ENCODE assay signal across 25 cellular contexts in genomic region chr5:156716981-156717380, GRCh38.
A peak's percentile ranks its signal among the peaks of the same experiment; 100 is the strongest.
DNase-seq lines count a peak whose midpoint lies in the region; ATAC-seq, FAIRE-seq and TF ChIP-seq lines count a peak whose summit lies in the region.
"Had no signal": no experiment of that assay in that cellular context is flagged by ENCODE, and none has a peak within 500 bp of the region (broad histone marks: within the 10 kb centered on the region; RNA-seq: fewer than 3 reads in every experiment).

No MANE protein-coding gene starts in this region.

- TF ChIP-seq CTCF in D721Med (IDR thresholded peaks at IDR 0.05; ENCODE audit: insufficient read depth, missing control alignments) (no peak), WTC11 (IDR thresholded peaks at IDR 0.05) (no peak), thyroid gland (IDR thresholded peaks at IDR 0.05) (no peak), GM13976 (IDR thresholded peaks at IDR 0.05; ENCODE audit: borderline replicate concordance, control extremely low read depth, extremely low read depth, insufficient read depth, missing control alignments) (no peak)

- no peak for TF ChIP-seq POLR2A in thyroid gland (IDR thresholded peaks at IDR 0.05)

- H3K36me3 Mint-ChIP-seq in WTC11: no peaks in the 10 kb centered on the region
- no peaks in the 10 kb centered on the region for H3K36me3 Mint-ChIP-seq in activated CD4-positive, alpha-beta T cell treated with anti-CD3 and anti-CD28 coated beads, Interleukin-2, amount 10 ng/mL, durations not matched to agents 24 days and 14 days (ENCODE audit: low read depth)
- H3K36me3 Mint-ChIP-seq: CD4-positive, alpha-beta memory T cell had no signal

- H3K36me3 ChIP-seq in HUES64 (ENCODE audit: insufficient read depth, low read length): no peaks in the 10 kb centered on the region
- no peaks in the 10 kb centered on the region for H3K36me3 ChIP-seq in mesendoderm (ENCODE audit: control insufficient read depth, insufficient read depth, low read length)
- no peaks in the 10 kb centered on the region for H3K36me3 ChIP-seq in thyroid gland
- H3K36me3 ChIP-seq: BE2C had no signal

- no peak overlapping the region for H3K4me2 ChIP-seq in mesendoderm (ENCODE audit: low read length)
- H3K4me2 ChIP-seq: A549 had no signal

- 0 out of 2 replicates have a peak overlapping the region, but pooled peaks have one; percentile 3 for H3K27ac Mint-ChIP-seq in WTC11
- H3K27ac Mint-ChIP-seq in activated CD4-positive, alpha-beta T cell treated with anti-CD3 and anti-CD28 coated beads, Interleukin-2, amount 10 ng/mL, durations not matched to agents 24 days and 14 days: no peak overlapping the region
- H3K27ac Mint-ChIP-seq: CD4-positive, alpha-beta memory T cell had no signal

- H3K4ac ChIP-seq in mesendoderm (ENCODE audit: low read depth, low read length): no peak overlapping the region

- no peak for DNase-seq in D721Med (ENCODE audit: insufficient read length, low spot score)
- no peak for DNase-seq in WTC11 (ENCODE audit: low spot score)
- DNase-seq in mesendoderm: peak; percentile 25
- DNase-seq in thyroid gland: no peak
- no peak for DNase-seq in activated CD4-positive, alpha-beta T cell treated with anti-CD3 and anti-CD28 coated beads, Interleukin-2, amount 10 ng/mL, durations not matched to agents 24 days and 14 days
- DNase-seq in GM13976 (ENCODE audit: low spot score): no peak
- DNase-seq: 8988T; ACHN; AML-193; BE2C; C1 segment of cervical spinal cord; Calu3; CD4-positive, alpha-beta memory T cell; COR-L47; DMS153; DND-41; GOT3; H7 had no signal

- no peak overlapping the region for H3K56ac ChIP-seq in mesendoderm (ENCODE audit: low read length)

- 0 out of 2 replicates have a peak overlapping the region, but pooled peaks have one; percentile 9 for H3K27ac ChIP-seq in HUES64 (ENCODE audit: low read depth, low read length)
- no peak overlapping the region for H3K27ac ChIP-seq in mesendoderm (ENCODE audit: low read depth, low read length)
- H3K27ac ChIP-seq in thyroid gland: no peak overlapping the region
- H3K27ac ChIP-seq: A549 had no signal

- H3K27me3 Mint-ChIP-seq in WTC11 (ENCODE audit: low read depth): no peaks in the 10 kb centered on the region
- peaks cover 12% of the 10 kb centered on the region for H3K27me3 Mint-ChIP-seq in activated CD4-positive, alpha-beta T cell treated with anti-CD3 and anti-CD28 coated beads, Interleukin-2, amount 10 ng/mL, durations not matched to agents 24 days and 14 days

- peaks cover 3% of the 10 kb centered on the region; the same call in 1 of the 2 replicates for H3K9me3 Mint-ChIP-seq in WTC11
- H3K9me3 Mint-ChIP-seq in activated CD4-positive, alpha-beta T cell treated with anti-CD3 and anti-CD28 coated beads, Interleukin-2, amount 10 ng/mL, durations not matched to agents 24 days and 14 days: no peaks in the 10 kb centered on the region
- H3K9me3 Mint-ChIP-seq: CD4-positive, alpha-beta memory T cell had no signal

- no peaks in the 10 kb centered on the region for H3K79me2 ChIP-seq in mesendoderm (ENCODE audit: control insufficient read depth, insufficient read depth, low read length)

- H3K4me1 Mint-ChIP-seq in WTC11: peaks cover 44% of the 10 kb centered on the region
- no peaks in the 10 kb centered on the region for H3K4me1 Mint-ChIP-seq in activated CD4-positive, alpha-beta T cell treated with anti-CD3 and anti-CD28 coated beads, Interleukin-2, amount 10 ng/mL, durations not matched to agents 24 days and 14 days
- H3K4me1 Mint-ChIP-seq: CD4-positive, alpha-beta memory T cell had no signal

- H3K79me1 ChIP-seq in mesendoderm (ENCODE audit: low read length): no peaks in the 10 kb centered on the region

- no peak overlapping the region for H2BK5ac ChIP-seq in mesendoderm (ENCODE audit: low read length)

- no peak overlapping the region for H2BK120ac ChIP-seq in mesendoderm (ENCODE audit: low read depth, low read length)

- H3K9me3 ChIP-seq in HUES64 (ENCODE audit: insufficient read depth, low read depth, low read length): no peaks in the 10 kb centered on the region
- no peaks in the 10 kb centered on the region for H3K9me3 ChIP-seq in thyroid gland
- H3K9me3 ChIP-seq: A549, BE2C had no signal

- H3K4me3 ChIP-seq in HUES64 (ENCODE audit: low read length) (no peak overlapping the region), mesendoderm (ENCODE audit: low read length) (no peak overlapping the region), thyroid gland (replicated peaks in 1 of 3) (no peak overlapping the region)
- H3K4me3 ChIP-seq: A549 had no signal

- CTCF ChIA-PET in WTC11 (lab: Charles Lee): interaction anchor here (1.6 kb wide), 1 partner anchor 99 kb away, joined by 5 read pairs; no protein-coding TSS in a partner anchor

- no peak overlapping the region for H3K18ac ChIP-seq in mesendoderm (ENCODE audit: low read length)

- H3K4me3 Mint-ChIP-seq in WTC11: no peak overlapping the region
- H3K4me3 Mint-ChIP-seq in activated CD4-positive, alpha-beta T cell treated with anti-CD3 and anti-CD28 coated beads, Interleukin-2, amount 10 ng/mL, durations not matched to agents 24 days and 14 days: no peak overlapping the region
- H3K4me3 Mint-ChIP-seq: CD4-positive, alpha-beta memory T cell had no signal

- FAIRE-seq in D721Med (lab: Jason Lieb, UNC): peak; percentile 41
- FAIRE-seq: A549, G401.6, GM12892, GM19239 had no signal

- no peak overlapping the region for H2AK5ac ChIP-seq in mesendoderm (ENCODE audit: low read length)

- no peaks in the 10 kb centered on the region for H3K27me3 ChIP-seq in HUES64 (ENCODE audit: insufficient read depth, low read length)
- H3K27me3 ChIP-seq in mesendoderm (ENCODE audit: insufficient read depth, low read length, poor library complexity): no peaks in the 10 kb centered on the region
- no peaks in the 10 kb centered on the region for H3K27me3 ChIP-seq in thyroid gland
- H3K27me3 ChIP-seq: BE2C had no signal

- no peak overlapping the region for H2BK15ac ChIP-seq in mesendoderm (replicated peaks; ENCODE audit: low read depth)

- no peak overlapping the region for H3K23ac ChIP-seq in mesendoderm (ENCODE audit: low read length)

- ATAC-seq in WTC11 (peak; percentile 43), HG03565 (IDR thresholded peaks at IDR 0.05; ENCODE audit: unreplicated experiment) (no peak)
- ATAC-seq: A549, HCT116 had no signal

- in situ Hi-C loops in GM13976 (cut with MboI; ENCODE audit: low sequenced_read_pairs, unreplicated experiment): no loop called here

- POLR2A ChIA-PET in WTC11 (lab: Charles Lee): no interaction called here

- H4K8ac ChIP-seq in mesendoderm (ENCODE audit: low read depth, low read length): no peak overlapping the region

- H3K9ac ChIP-seq in HUES64 (ENCODE audit: low read depth, low read length) (no peak overlapping the region), mesendoderm (ENCODE audit: low read length) (no peak overlapping the region)

- WGBS in HUES64: 76% methylated on average over 1 of the region's 1 CpG
- WGBS in mesendoderm (ENCODE audit: extremely low coverage, insufficient coverage, low lambda C conversion rate): no CpG with 5 or more reads among the region's 1 CpG
- whole genome bisulfite sequencing in thyroid gland, 2 donors: 62 to 67% methylated on average over 1 of the region's 1 CpG

- H4K5ac ChIP-seq in mesendoderm (ENCODE audit: low read length): no peak overlapping the region

- intact Hi-C loops in thyroid gland (cut with DNase I): no loop called here
- intact Hi-C loops in activated CD4-positive, alpha-beta T cell treated with anti-CD3 and anti-CD28 coated beads, Interleukin-2, amount 10 ng/mL, durations not matched to agents 24 days and 14 days (cut with micrococcal nuclease): no loop called here

- H3K4me1 ChIP-seq in HUES64 (ENCODE audit: insufficient read depth, low read length) (peaks cover 40% of the 10 kb centered on the region), mesendoderm (ENCODE audit: control insufficient read depth, low read depth, low read length) (peaks cover 3% of the 10 kb centered on the region), thyroid gland (no peaks in the 10 kb centered on the region)
- H3K4me1 ChIP-seq: A549, BE2C had no signal

TF ChIP-seq in WTC11, 78 proteins besides CTCF, POLR2A, EP300 and RAD21 (continues in another document):
- no peak for TF ChIP-seq ETV6 (CRISPR knock-in tag; IDR thresholded peaks at IDR 0.05)
- TF ChIP-seq STAT6 (CRISPR knock-in tag; conservative IDR thresholded peaks at IDR 0.05; ENCODE audit: low read depth): no peak
- no peak for TF ChIP-seq ATF6 (CRISPR knock-in tag; IDR thresholded peaks at IDR 0.05)
